14 cellular contexts compared by ENCODE assay signal in the genomic region with DNA sequence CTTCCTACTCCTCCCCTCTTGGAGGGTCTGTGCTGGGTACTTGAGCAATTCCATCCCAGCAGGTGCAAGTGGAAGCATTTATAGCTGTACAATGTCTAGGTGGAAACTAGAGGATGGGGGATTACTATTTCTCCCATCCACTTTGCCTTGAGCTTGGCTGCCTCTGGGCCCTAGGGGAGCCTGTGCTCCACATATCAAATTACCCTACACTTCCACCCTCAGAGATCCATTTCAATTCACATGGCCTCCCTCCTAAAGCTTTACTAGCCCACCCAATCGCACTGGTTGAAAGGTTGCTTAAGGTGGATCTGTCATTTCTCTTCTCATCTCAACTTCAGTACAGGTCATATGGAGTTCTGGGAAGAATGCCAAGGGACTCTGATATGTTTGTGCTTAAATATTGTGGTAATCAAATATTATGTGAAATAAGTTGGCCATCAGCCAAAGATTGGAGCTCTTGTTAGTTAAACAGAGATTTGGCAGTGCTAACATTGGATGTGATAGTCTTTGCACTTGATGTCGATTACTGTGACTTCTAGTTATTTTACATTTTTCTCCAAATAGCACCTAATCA. TPM values are rescaled to one million over a fixed set of nuclear protein-coding genes. Genes with fewer than 3 reads are reported as not detected.
DNase-seq lines count a peak whose midpoint lies in the region; ATAC-seq, FAIRE-seq and TF ChIP-seq lines count a peak whose summit lies in the region.
"Had no signal": no experiment of that assay in that cellular context is flagged by ENCODE, and none has a peak within 500 bp of the region (broad histone marks: within the 10 kb centered on the region; RNA-seq: fewer than 3 reads in every experiment).

No MANE protein-coding gene starts in this region.

- intact Hi-C loops in left colon (cut with DNase I, micrococcal nuclease) (no loop called here), posterior vena cava (cut with DNase I) (no loop called here), prostate gland (cut with DNase I) (no loop called here)

- no peak for TF ChIP-seq CTCF in prostate gland (IDR thresholded peaks at IDR 0.05)

- H3K4me3 ChIP-seq in CD8-positive, alpha-beta memory T cell (ENCODE audit: low read length): no peak overlapping the region
- H3K4me3 ChIP-seq in prostate gland: no peak overlapping the region
- H3K4me3 ChIP-seq: colonic mucosa had no signal

- DNase-seq in CD8-positive, alpha-beta memory T cell: no peak
- DNase-seq in NCI-H1417 treated with DMSO at 0.1 percent for 48 hours (lab: John Stamatoyannopoulos, UW) (peak; percentile 23), SHP77 treated with DMSO at 0.1 percent for 48 hours (lab: John Stamatoyannopoulos, UW) (peak; percentile 28), left colon (no peak), posterior vena cava (ENCODE audit: low spot score) (no peak), frontal cortex (ENCODE audit: low spot score in 2 of 2) (no peak), prostate gland (ENCODE audit: low spot score) (no peak)
- DNase-seq: activated T-cell treated with anti-CD3 and anti-CD28 coated beads for 4 hours; colonic mucosa; GOT3; head of caudate nucleus; MM.1S; stimulated activated CD8-positive, alpha-beta memory T cell treated with anti-CD3 and anti-CD28 coated beads, Interleukin-4, amount 100 ng/mL, for 48 hours had no signal

- ATAC-seq in left colon: peak; percentile 52
- ATAC-seq in GM18909 (IDR thresholded peaks at IDR 0.05; ENCODE audit: poor library complexity, unreplicated experiment): no peak

- H3K36me3 ChIP-seq in CD8-positive, alpha-beta memory T cell (ENCODE audit: insufficient read depth, low read length): peaks cover 17% of the 10 kb centered on the region
- H3K36me3 ChIP-seq in prostate gland: no peaks in the 10 kb centered on the region
- H3K36me3 ChIP-seq: colonic mucosa had no signal

- H3K27ac Mint-ChIP-seq in CD8-positive, alpha-beta memory T cell: peak overlapping the region in 7 of 8 donors; percentile 13 to 93 (median 49)

- POLR2A ChIA-PET in CD8-positive, alpha-beta memory T cell (lab: Charles Lee): interaction anchor here (1.0 kb wide), 1 partner anchor 55 kb away, joined by 3 read pairs; no protein-coding TSS in a partner anchor

- peaks cover 38% of the 10 kb centered on the region for H3K4me1 ChIP-seq in CD8-positive, alpha-beta memory T cell (ENCODE audit: insufficient read depth, low read length)
- no peaks in the 10 kb centered on the region for H3K4me1 ChIP-seq in prostate gland (replicated peaks)
- H3K4me1 ChIP-seq: colonic mucosa had no signal

- H3K4me1 Mint-ChIP-seq in CD8-positive, alpha-beta memory T cell: peaks cover 40 to 51% (median 50%) of the 10 kb centered on the region in 3 donors

- H3K27me3 Mint-ChIP-seq in CD8-positive, alpha-beta memory T cell: no peaks in the 10 kb centered on the region

- H3K27me3 ChIP-seq in CD8-positive, alpha-beta memory T cell (ENCODE audit: insufficient read depth, low read length, poor library complexity, severe bottlenecking): no peaks in the 10 kb centered on the region
- H3K27me3 ChIP-seq in prostate gland (replicated peaks; ENCODE audit: insufficient read depth): no peaks in the 10 kb centered on the region
- H3K27me3 ChIP-seq: colonic mucosa had no signal

- H3K4me3 Mint-ChIP-seq in CD8-positive, alpha-beta memory T cell: no peak overlapping the region

- 52% methylated on average over 2 of the region's 2 CpGs for WGBS in prostate gland

- CTCF ChIA-PET in CD8-positive, alpha-beta memory T cell (lab: Charles Lee): interaction anchor here (0.6 to 2.7 kb wide), 8 partner anchors 9 to 86 kb away, joined by 3 to 7 read pairs (median 4); partner anchors contain the start of genes SEPTIN6 and SOWAHD

- TF ChIP-seq POLR2A in prostate gland (IDR thresholded peaks at IDR 0.05): no peak

- H3K9me3 Mint-ChIP-seq in CD8-positive, alpha-beta memory T cell: no peaks in the 10 kb centered on the region

- no peak overlapping the region for H3K27ac ChIP-seq in CD8-positive, alpha-beta memory T cell (ENCODE audit: low read depth, low read length)
- H3K27ac ChIP-seq in prostate gland: no peak overlapping the region
- H3K27ac ChIP-seq: colonic mucosa had no signal

- peaks cover 0 to 54% (median 7%) of the 10 kb centered on the region in 3 donors for H3K36me3 Mint-ChIP-seq in CD8-positive, alpha-beta memory T cell

- no peak for FAIRE-seq in frontal cortex (lab: Jason Lieb, UNC)

- no peaks in the 10 kb centered on the region for H3K9me3 ChIP-seq in CD8-positive, alpha-beta memory T cell (ENCODE audit: low read length)
- no peaks in the 10 kb centered on the region for H3K9me3 ChIP-seq in prostate gland
- H3K9me3 ChIP-seq: colonic mucosa had no signal

RNA-seq across cellular contexts. Expression of gene SEPTIN6, which starts 20.6 kb away (rescaled TPM):
- total RNA-seq in CD8-positive, alpha-beta memory T cell: 100 to 1,000 TPM; 122 to 125 TPM
- 229 TPM for polyA plus RNA-seq in CD8-positive, alpha-beta memory T cell
- total RNA-seq in left colon (10 to 100 TPM; 11.8 to 15.8 TPM), posterior vena cava (10 to 100 TPM; 19.4 to 22.3 TPM), frontal cortex (69.3 TPM), prostate gland (100 to 1,000 TPM in 1 of 2 donors, 10 to 100 TPM in 1; 20.5 to 175 TPM)

Comparison
In these comparisons a context has a peak if more than half of its experiments do, and no peak if none do; other contexts are left out.
1. DNase-seq: peak in NCI-H1417 treated with DMSO at 0.1 percent for 48 hours (single experiment) and SHP77 treated with DMSO at 0.1 percent for 48 hours (single experiment); none in CD8-positive, alpha-beta memory T cell (0 of 5), left colon (0 of 2), posterior vena cava (single experiment), frontal cortex (0 of 2) and prostate gland (single experiment).